ENCODE assay signal across 8 cellular contexts in the genomic region with DNA sequence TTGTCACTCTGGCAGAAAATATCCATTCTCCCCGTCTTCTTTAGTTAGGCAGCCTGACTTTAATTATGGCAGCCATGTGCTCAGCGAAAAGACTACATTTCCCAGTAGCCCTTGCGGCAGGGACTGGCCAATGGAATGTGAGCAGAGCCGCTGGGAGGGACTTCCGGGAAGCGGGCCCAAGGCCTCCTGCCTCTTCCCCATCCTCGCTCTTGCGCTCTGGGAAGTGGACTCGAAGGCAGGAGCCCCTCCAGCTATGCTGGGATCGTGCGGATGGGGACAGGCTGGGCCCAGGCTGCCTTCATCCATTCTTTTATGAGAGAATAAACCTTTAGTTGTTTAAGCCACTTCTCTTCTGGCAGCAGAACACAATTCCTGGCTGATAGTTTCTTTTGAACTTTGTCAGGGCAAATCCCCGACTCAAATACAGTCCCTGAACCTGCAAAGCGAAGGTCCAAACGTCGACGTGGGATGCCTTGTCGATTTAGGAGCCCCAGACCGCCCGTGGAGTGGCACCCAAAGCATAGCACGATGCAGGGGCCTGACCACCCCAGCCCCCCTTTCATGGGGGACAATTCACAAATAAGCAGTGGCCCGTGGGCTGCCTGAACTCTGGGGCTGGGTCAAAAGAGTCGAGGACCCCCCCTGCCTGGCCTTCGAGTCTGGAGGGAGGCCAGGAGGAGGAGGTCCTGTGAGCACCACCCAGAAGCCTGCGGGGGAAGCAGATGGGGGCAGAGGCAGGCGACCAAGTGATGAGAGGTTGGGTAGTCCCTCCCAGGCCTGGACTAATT. TPM values are rescaled to one million over a fixed set of nuclear protein-coding genes. Genes with fewer than 3 reads are reported as not detected.
A peak's percentile ranks its signal among the peaks of the same experiment; 100 is the strongest.
DNase-seq lines count a peak whose midpoint lies in the region; ATAC-seq and TF ChIP-seq lines count a peak whose summit lies in the region.

No MANE protein-coding gene starts in this region.

- H3K9me2 ChIP-seq in HCT116 (ENCODE audit: insufficient read depth), result no peaks in the 10 kb centered on the region

- H3K9ac ChIP-seq in HCT116 (ENCODE audit: low read length), result 0 out of 2 replicates have a peak overlapping the region, but pooled peaks have one; percentile 5
- no peak overlapping the region for H3K9ac ChIP-seq in SK-N-MC (ENCODE audit: insufficient read length)

- H3K36me3 ChIP-seq in HCT116 (ENCODE audit: control insufficient read depth in 1 of 2, insufficient read depth in 2 of 2, low read length in 2 of 2), result no peaks in the 10 kb centered on the region
- no peaks in the 10 kb centered on the region for H3K36me3 ChIP-seq in SK-N-MC (ENCODE audit: insufficient read depth, low read length)
- no peaks in the 10 kb centered on the region for H3K36me3 ChIP-seq in upper lobe of right lung

- DNase-seq in GDM1 (lab: John Stamatoyannopoulos, UW) (peak; percentile 71), HCT116 (ENCODE audit: low read depth, low spot score) (peak; percentile 75), MV-4-11 (lab: John Stamatoyannopoulos, UW) (peak; percentile 62), SK-N-MC (ENCODE audit: low read depth, low spot score) (peak; percentile 53), glomerular visceral epithelial cell (ENCODE audit: extremely low spot score) (peak; percentile 79), posterior vena cava (ENCODE audit: low spot score) (peak; percentile 95), upper lobe of right lung (peak; percentile 91)
- peak; percentile 89 for DNase-seq in activated naive CD4-positive, alpha-beta T cell treated with Interleukin-2 at 50 U/mL for 16 hours

- intact Hi-C loops in HCT116 (cut with micrococcal nuclease), result no loop called here
- intact Hi-C loops in posterior vena cava (cut with DNase I), result loop anchor here in 1 of 2 donors (10.0 kb wide), 1 partner anchor 480 kb away; no protein-coding TSS in a partner anchor
- intact Hi-C loops in upper lobe of right lung (cut with DNase I), result loop anchor here (10.0 kb wide), 1 partner anchor 230 kb away; no protein-coding TSS in a partner anchor

- no peaks in the 10 kb centered on the region for H3K9me3 ChIP-seq in HCT116 (ENCODE audit: control insufficient read depth in 1 of 2, insufficient read depth in 1 of 2, low read depth in 1 of 2, low read length in 2 of 2)
- no peaks in the 10 kb centered on the region for H3K9me3 ChIP-seq in SK-N-MC (ENCODE audit: low read depth, low read length)
- H3K9me3 ChIP-seq in upper lobe of right lung, result no peaks in the 10 kb centered on the region

- BruUV-seq in HCT116 (replicated peaks; lab: Mats Ljungman, UMichigan), result TSS peak; percentile 94

- TF ChIP-seq CTCF in HCT116 (IDR thresholded peaks at IDR 0.05 in 2 of 3, conservative IDR thresholded peaks at IDR 0.05 in 1 of 3; ENCODE audit: borderline replicate concordance in 1 of 3, insufficient read depth in 1 of 3, low read depth in 2 of 3, low read length in 2 of 3) (no peak), upper lobe of right lung (IDR thresholded peaks at IDR 0.05) (no peak)

- H3K4me1 ChIP-seq in HCT116 (ENCODE audit: control insufficient read depth in 1 of 2, insufficient read depth in 2 of 2, low read length in 2 of 2) (peaks cover 4 to 5% of the 10 kb centered on the region in 2 experiments; a peak in 2 of 4 replicates), upper lobe of right lung (no peaks in the 10 kb centered on the region)

- POLR2A ChIA-PET in HCT116 (lab: Charles Lee), result no interaction called here

- H3K27me3 ChIP-seq in HCT116 (ENCODE audit: insufficient read depth, low read length) (no peaks in the 10 kb centered on the region), upper lobe of right lung (no peaks in the 10 kb centered on the region)

- peak overlapping the region; percentile 42 for H3K4me2 ChIP-seq in HCT116 (ENCODE audit: low read length)

- H3K79me2 ChIP-seq in HCT116 (ENCODE audit: insufficient read depth, low read length), result no peaks in the 10 kb centered on the region

- CTCF ChIA-PET in HCT116 (lab: Charles Lee), result no interaction called here

- no peaks in the 10 kb centered on the region for H4K20me1 ChIP-seq in HCT116 (ENCODE audit: insufficient read depth)

- H3K27ac ChIP-seq in HCT116 (ENCODE audit: low read depth, low read length) (peak overlapping the region; percentile 43; the same call in 1 of the 2 replicates), SK-N-MC (no peak overlapping the region), upper lobe of right lung (no peak overlapping the region)

- no peak for TF ChIP-seq RAD21 in HCT116 (IDR thresholded peaks at IDR 0.05; ENCODE audit: low read depth)

- RAD21 ChIA-PET in HCT116 (lab: Charles Lee; ENCODE audit: low non-redundant PET in 1 of 2, low total read pairs in 2 of 2, uncharacterized antibody in 2 of 2, unreplicated experiment in 2 of 2), result no interaction called here

- no peak overlapping the region for H3K4me3 ChIP-seq in HCT116 (replicated peaks in 1 of 2; ENCODE audit: low read depth in 1 of 2, low read length in 2 of 2)
- H3K4me3 ChIP-seq in SK-N-MC, result no peak overlapping the region
- no peak overlapping the region for H3K4me3 ChIP-seq in upper lobe of right lung

- H2AFZ ChIP-seq in HCT116 (ENCODE audit: low read depth, low read length, poor library complexity, severe bottlenecking), result peak overlapping the region; percentile 41

- peak; percentile 96 for ATAC-seq in HCT116
- ATAC-seq in upper lobe of right lung, result peak; percentile 92

- peak; percentile 59 for TF ChIP-seq POLR2A in HCT116 (IDR thresholded peaks at IDR 0.05; ENCODE audit: borderline replicate concordance, extremely low read depth, insufficient read depth, insufficient read length)

TF ChIP-seq in HCT116, 20 proteins besides CTCF, POLR2A, EP300 and RAD21:
- TF ChIP-seq CBX3 (IDR thresholded peaks at IDR 0.05; ENCODE audit: low read depth) (no peak), ELF1 (IDR thresholded peaks at IDR 0.05; ENCODE audit: borderline replicate concordance, low read depth) (peak; percentile 86), SIN3A (IDR thresholded peaks at IDR 0.05; ENCODE audit: low read depth) (no peak), MAX (IDR thresholded peaks at IDR 0.05) (peak; percentile 67; the same call in 1 of the 2 replicates), YY1 (IDR thresholded peaks at IDR 0.05; ENCODE audit: extremely low read depth, insufficient replicate concordance, low read depth, low read length) (peak; percentile 91), SP1 (IDR thresholded peaks at IDR 0.05; ENCODE audit: low read depth) (peak; percentile 80), EZH2 (IDR thresholded peaks at IDR 0.05) (no peak), POLR2AphosphoS5 (IDR thresholded peaks at IDR 0.05; ENCODE audit: low read depth, low read length) (peak; percentile 78), ZFX (IDR thresholded peaks at IDR 0.05) (peak; percentile 33; the same call in 1 of the 2 replicates), EZH2phosphoT487 (IDR thresholded peaks at IDR 0.05; ENCODE audit: borderline replicate concordance) (no peak)
- TF ChIP-seq, protein P1, sequence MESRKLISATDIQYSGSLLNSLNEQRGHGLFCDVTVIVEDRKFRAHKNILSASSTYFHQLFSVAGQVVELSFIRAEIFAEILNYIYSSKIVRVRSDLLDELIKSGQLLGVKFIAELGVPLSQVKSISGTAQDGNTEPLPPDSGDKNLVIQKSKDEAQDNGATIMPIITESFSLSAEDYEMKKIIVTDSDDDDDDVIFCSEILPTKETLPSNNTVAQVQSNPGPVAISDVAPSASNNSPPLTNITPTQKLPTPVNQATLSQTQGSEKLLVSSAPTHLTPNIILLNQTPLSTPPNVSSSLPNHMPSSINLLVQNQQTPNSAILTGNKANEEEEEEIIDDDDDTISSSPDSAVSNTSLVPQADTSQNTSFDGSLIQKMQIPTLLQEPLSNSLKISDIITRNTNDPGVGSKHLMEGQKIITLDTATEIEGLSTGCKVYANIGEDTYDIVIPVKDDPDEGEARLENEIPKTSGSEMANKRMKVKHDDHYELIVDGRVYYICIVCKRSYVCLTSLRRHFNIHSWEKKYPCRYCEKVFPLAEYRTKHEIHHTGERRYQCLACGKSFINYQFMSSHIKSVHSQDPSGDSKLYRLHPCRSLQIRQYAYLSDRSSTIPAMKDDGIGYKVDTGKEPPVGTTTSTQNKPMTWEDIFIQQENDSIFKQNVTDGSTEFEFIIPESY (IDR thresholded peaks at IDR 0.05; ENCODE audit: extremely low read depth, insufficient replicate concordance, low read length), result no peak

RNA-seq across cellular contexts. Expression of gene LRTM2, which starts 15.6 kb away (rescaled TPM):
- total RNA-seq in HCT116 (2021; ENCODE audit: unreplicated experiment) (0.07 TPM), posterior vena cava (not detected), upper lobe of right lung (not detected)
- polyA plus RNA-seq in HCT116 (2012), result 0.29 and 0.35 TPM in 2 replicates
